Comparison of ENCODE assay signal across 12 cellular contexts in the genomic region with DNA sequence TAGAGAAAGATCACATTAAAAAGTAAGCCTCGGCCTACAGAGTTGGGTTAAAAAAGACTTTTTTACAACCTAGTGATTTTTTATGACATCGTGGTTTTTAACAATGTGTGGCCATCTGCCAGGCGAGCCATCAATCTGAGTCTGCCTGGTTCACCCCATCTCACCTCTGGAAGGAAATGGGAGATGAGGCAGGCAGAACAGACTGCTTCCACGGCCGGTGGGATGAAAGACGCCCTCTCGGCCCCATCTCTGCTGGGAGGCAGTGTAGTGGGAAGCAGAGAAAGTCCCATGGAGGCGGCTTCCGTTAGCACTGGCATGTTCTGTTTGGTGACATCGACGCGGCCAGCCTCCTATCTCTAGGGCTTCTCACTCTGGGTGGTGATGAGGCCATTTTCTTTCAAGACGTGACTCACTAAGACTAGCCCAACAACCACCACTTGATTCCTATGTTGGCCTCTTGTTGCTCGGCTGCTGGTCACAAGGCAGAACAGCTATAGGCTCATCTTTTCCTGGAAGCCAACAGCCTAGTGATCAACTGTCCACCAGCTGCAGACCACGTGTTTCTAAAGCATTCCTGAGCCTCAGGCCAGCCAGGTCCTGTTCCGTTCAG.
DNase-seq lines count a peak whose midpoint lies in the region; ATAC-seq lines count a peak whose summit lies in the region.
"Had no signal": no experiment of that assay in that cellular context is flagged by ENCODE, and none has a peak within 500 bp of the region (broad histone marks: within the 10 kb centered on the region; RNA-seq: fewer than 3 reads in every experiment).

No MANE protein-coding gene starts in this region.

- H3K9ac ChIP-seq in duodenal mucosa (ENCODE audit: low read depth in 1 of 2, low read length in 2 of 2) = peak overlapping the region in 1 of 2 donors; percentile 17

- peaks cover 4% of the 10 kb centered on the region for H3K4me1 Mint-ChIP-seq in activated naive CD8-positive, alpha-beta T cell treated with anti-CD3 and anti-CD28 coated beads for 36 hours
- H3K4me1 Mint-ChIP-seq in activated T-cell treated with anti-CD3 and anti-CD28 coated beads, Interleukin-2, amount 50 U/mL, for 24 hours (ENCODE audit: low read depth) = peaks cover 8% of the 10 kb centered on the region

- H3K4me1 ChIP-seq in duodenal mucosa (ENCODE audit: control insufficient read depth in 1 of 2, insufficient read depth in 2 of 2, low read length in 2 of 2) (peaks cover 0 to 4% of the 10 kb centered on the region in 2 donors), muscle layer of duodenum (ENCODE audit: control insufficient read depth in 1 of 2, insufficient read depth in 2 of 2, low read length in 2 of 2) (peaks cover 0 to 58% of the 10 kb centered on the region in 2 donors)

- H3K4me3 Mint-ChIP-seq in activated naive CD8-positive, alpha-beta T cell treated with anti-CD3 and anti-CD28 coated beads for 36 hours = no peak overlapping the region
- no peak overlapping the region for H3K4me3 Mint-ChIP-seq in activated T-cell treated with anti-CD3 and anti-CD28 coated beads, Interleukin-2, amount 50 U/mL, for 24 hours
- H3K4me3 Mint-ChIP-seq: H9, naive B cell had no signal

- no peak overlapping the region for H3K27ac Mint-ChIP-seq in activated naive CD8-positive, alpha-beta T cell treated with anti-CD3 and anti-CD28 coated beads for 36 hours
- H3K27ac Mint-ChIP-seq in activated T-cell treated with anti-CD3 and anti-CD28 coated beads, Interleukin-2, amount 50 U/mL, for 24 hours = no peak overlapping the region

- no peak overlapping the region for H3K4me3 ChIP-seq in duodenal mucosa (ENCODE audit: low read depth in 1 of 2, low read length in 2 of 2)
- H3K4me3 ChIP-seq in muscle layer of duodenum (ENCODE audit: low read depth in 1 of 2, low read length in 2 of 2) = no peak overlapping the region

- no peaks in the 10 kb centered on the region for H3K9me3 Mint-ChIP-seq in activated naive CD8-positive, alpha-beta T cell treated with anti-CD3 and anti-CD28 coated beads for 36 hours
- H3K9me3 Mint-ChIP-seq in activated T-cell treated with anti-CD3 and anti-CD28 coated beads, Interleukin-2, amount 50 U/mL, for 24 hours = no peaks in the 10 kb centered on the region

- H3K36me3 Mint-ChIP-seq in activated naive CD8-positive, alpha-beta T cell treated with anti-CD3 and anti-CD28 coated beads for 36 hours = peaks cover 2% of the 10 kb centered on the region
- H3K36me3 Mint-ChIP-seq in activated T-cell treated with anti-CD3 and anti-CD28 coated beads, Interleukin-2, amount 50 U/mL, for 24 hours (ENCODE audit: low read depth) = no peaks in the 10 kb centered on the region

- H3K27me3 ChIP-seq in duodenal mucosa (ENCODE audit: control insufficient read depth in 1 of 2, insufficient read depth in 2 of 2, low read length in 2 of 2) (no peaks in the 10 kb centered on the region), muscle layer of duodenum (ENCODE audit: low read depth, low read length) (no peaks in the 10 kb centered on the region)

- no peaks in the 10 kb centered on the region for H3K9me3 ChIP-seq in duodenal mucosa (ENCODE audit: control insufficient read depth in 1 of 2, low read length in 2 of 2)
- no peaks in the 10 kb centered on the region for H3K9me3 ChIP-seq in muscle layer of duodenum (ENCODE audit: control insufficient read depth in 1 of 2, low read length in 2 of 2)

- no peak for ATAC-seq in HG03565 (IDR thresholded peaks at IDR 0.05; ENCODE audit: unreplicated experiment)

- DNase-seq in A172 (ENCODE audit: low spot score) (peak; percentile 97), M059J (ENCODE audit: low read depth) (peak; percentile 89), DMS153 (lab: John Stamatoyannopoulos, UW) (no peak)
- no peak for DNase-seq in activated naive CD8-positive, alpha-beta T cell treated with anti-CD3 and anti-CD28 coated beads for 36 hours
- no peak for DNase-seq in activated T-cell treated with anti-CD3 and anti-CD28 coated beads, Interleukin-2, amount 50 U/mL, for 24 hours
- DNase-seq: activated T-cell treated with anti-CD3 and anti-CD28 coated beads, Interleukin-2, amount 50 U/mL, for 48 hours; H9; naive B cell; NCI-H2029 treated with DMSO at 0.1 percent for 48 hours had no signal

- H3K36me3 ChIP-seq in duodenal mucosa (ENCODE audit: control insufficient read depth in 1 of 2, insufficient read depth in 2 of 2, low read length in 2 of 2) = peaks cover under 1 to 2% of the 10 kb centered on the region in 2 donors
- peaks cover 4 to 13% of the 10 kb centered on the region in 2 donors for H3K36me3 ChIP-seq in muscle layer of duodenum (ENCODE audit: control insufficient read depth in 1 of 2, insufficient read depth in 2 of 2, low read length in 2 of 2)

- H3K27ac ChIP-seq in duodenal mucosa (ENCODE audit: low read depth, low read length) (peak overlapping the region; percentile 59), muscle layer of duodenum (ENCODE audit: low read length) (peak overlapping the region; percentile 86)

- no peaks in the 10 kb centered on the region for H3K27me3 Mint-ChIP-seq in activated naive CD8-positive, alpha-beta T cell treated with anti-CD3 and anti-CD28 coated beads for 36 hours
- no peaks in the 10 kb centered on the region for H3K27me3 Mint-ChIP-seq in activated T-cell treated with anti-CD3 and anti-CD28 coated beads, Interleukin-2, amount 50 U/mL, for 24 hours
- H3K27me3 Mint-ChIP-seq: naive B cell had no signal

Comparison
In these comparisons a context has a peak if more than half of its experiments do, and no peak if none do; other contexts are left out.
1. DNase-seq: peak in A172 (single experiment) and M059J (single experiment); none in activated naive CD8-positive, alpha-beta T cell treated with anti-CD3 and anti-CD28 coated beads for 36 hours (single experiment), DMS153 (single experiment) and activated T-cell treated with anti-CD3 and anti-CD28 coated beads, Interleukin-2, amount 50 U/mL, for 24 hours (single experiment).